Comparison of ENCODE assay signal across 16 cellular contexts in genomic region chr12:48075833-48076232, GRCh38. TPM values are rescaled to one million over a fixed set of nuclear protein-coding genes. Genes with fewer than 3 reads are reported as not detected.
DNase-seq lines count a peak whose midpoint lies in the region; ATAC-seq lines count a peak whose summit lies in the region.
"Had no signal": no experiment of that assay in that cellular context is flagged by ENCODE, and none has a peak within 500 bp of the region (broad histone marks: within the 10 kb centered on the region; RNA-seq: fewer than 3 reads in every experiment).

No MANE protein-coding gene starts in this region.

- intact Hi-C loops in left ventricle myocardium superior (cut with micrococcal nuclease), result no loop called here
- intact Hi-C loops in right cardiac atrium (cut with DNase I), result no loop called here

- no peak overlapping the region for H3K4me3 Mint-ChIP-seq in activated naive CD4-positive, alpha-beta T cell treated with anti-CD3 and anti-CD28 coated beads, Interleukin-2, amount 50 U/mL, for 24 hours
- H3K4me3 Mint-ChIP-seq in activated CD8-positive, alpha-beta memory T cell treated with anti-CD3 and anti-CD28 coated beads, Interleukin-2, amount 10 ng/mL, durations not matched to agents 7 days and 5 days, result no peak overlapping the region
- H3K4me3 Mint-ChIP-seq: CD8-positive, alpha-beta memory T cell had no signal

- H3K27ac Mint-ChIP-seq in activated naive CD4-positive, alpha-beta T cell treated with anti-CD3 and anti-CD28 coated beads, Interleukin-2, amount 50 U/mL, for 24 hours, result peak overlapping the region; percentile 3
- H3K27ac Mint-ChIP-seq in activated CD8-positive, alpha-beta memory T cell treated with anti-CD3 and anti-CD28 coated beads, Interleukin-2, amount 10 ng/mL, durations not matched to agents 7 days and 5 days, result no peak overlapping the region

- 47% methylated on average over 1 of the region's 1 CpG for WGBS in right cardiac atrium

- peaks cover 18% of the 10 kb centered on the region for H3K36me3 Mint-ChIP-seq in activated naive CD4-positive, alpha-beta T cell treated with anti-CD3 and anti-CD28 coated beads, Interleukin-2, amount 50 U/mL, for 24 hours
- H3K36me3 Mint-ChIP-seq in activated CD8-positive, alpha-beta memory T cell treated with anti-CD3 and anti-CD28 coated beads, Interleukin-2, amount 10 ng/mL, durations not matched to agents 7 days and 5 days, result peaks cover 45% of the 10 kb centered on the region

- H3K4me1 ChIP-seq in right cardiac atrium (ENCODE audit: control insufficient read depth, insufficient read depth, low read length), result no peaks in the 10 kb centered on the region
- H3K4me1 ChIP-seq: BLaER1, Caco-2, HAP-1 had no signal

- no peaks in the 10 kb centered on the region for H3K4me1 Mint-ChIP-seq in activated naive CD4-positive, alpha-beta T cell treated with anti-CD3 and anti-CD28 coated beads, Interleukin-2, amount 50 U/mL, for 24 hours
- H3K4me1 Mint-ChIP-seq in activated CD8-positive, alpha-beta memory T cell treated with anti-CD3 and anti-CD28 coated beads, Interleukin-2, amount 10 ng/mL, durations not matched to agents 7 days and 5 days, result no peaks in the 10 kb centered on the region
- H3K4me1 Mint-ChIP-seq: CD8-positive, alpha-beta memory T cell had no signal

- no peaks in the 10 kb centered on the region for H3K27me3 ChIP-seq in right cardiac atrium (ENCODE audit: control insufficient read depth, insufficient read depth)
- H3K27me3 ChIP-seq: BLaER1 had no signal

- no peak for DNase-seq in activated naive CD4-positive, alpha-beta T cell treated with Interleukin-2 at 50 U/mL for 16 hours
- DNase-seq in left ventricle myocardium superior, result no peak
- no peak for DNase-seq in right cardiac atrium
- DNase-seq in myocyte (ENCODE audit: low read depth), result peak; percentile 13
- no peak for DNase-seq in NCI-H446 treated with DMSO at 0.1 percent for 48 hours (lab: John Stamatoyannopoulos, UW)
- no peak for DNase-seq in activated CD8-positive, alpha-beta memory T cell treated with anti-CD3 and anti-CD28 coated beads, Interleukin-2, amount 10 ng/mL, durations not matched to agents 7 days and 5 days
- DNase-seq: 8988T; AML-193; Caco-2; CD8-positive, alpha-beta memory T cell; DND-41; GF-D8 had no signal

- H3K4me3 ChIP-seq in right cardiac atrium (ENCODE audit: low read length), result no peak overlapping the region
- H3K4me3 ChIP-seq: BLaER1, HAP-1 had no signal

- no peaks in the 10 kb centered on the region for H3K27me3 Mint-ChIP-seq in activated naive CD4-positive, alpha-beta T cell treated with anti-CD3 and anti-CD28 coated beads, Interleukin-2, amount 50 U/mL, for 24 hours
- no peaks in the 10 kb centered on the region for H3K27me3 Mint-ChIP-seq in activated CD8-positive, alpha-beta memory T cell treated with anti-CD3 and anti-CD28 coated beads, Interleukin-2, amount 10 ng/mL, durations not matched to agents 7 days and 5 days
- H3K27me3 Mint-ChIP-seq: CD8-positive, alpha-beta memory T cell had no signal

- peak; percentile 87 for ATAC-seq in left ventricle myocardium superior
- no peak for ATAC-seq in right cardiac atrium
- ATAC-seq in activated CD8-positive, alpha-beta memory T cell treated with anti-CD3 and anti-CD28 coated beads, Interleukin-2, amount 10 ng/mL, durations not matched to agents 7 days and 5 days, result no peak

- no peaks in the 10 kb centered on the region for H3K9me3 ChIP-seq in right cardiac atrium (ENCODE audit: control insufficient read depth, low read length)
- H3K9me3 ChIP-seq: HAP-1 had no signal

- no peak overlapping the region for H3K27ac ChIP-seq in right cardiac atrium (ENCODE audit: low read length)
- H3K27ac ChIP-seq: BLaER1, HL-60 had no signal

- no peaks in the 10 kb centered on the region for H3K9me3 Mint-ChIP-seq in activated naive CD4-positive, alpha-beta T cell treated with anti-CD3 and anti-CD28 coated beads, Interleukin-2, amount 50 U/mL, for 24 hours
- H3K9me3 Mint-ChIP-seq in activated CD8-positive, alpha-beta memory T cell treated with anti-CD3 and anti-CD28 coated beads, Interleukin-2, amount 10 ng/mL, durations not matched to agents 7 days and 5 days (ENCODE audit: low read depth), result no peaks in the 10 kb centered on the region
- H3K9me3 Mint-ChIP-seq: CD8-positive, alpha-beta memory T cell had no signal

- CTCF ChIA-PET in activated CD8-positive, alpha-beta memory T cell treated with anti-CD3 and anti-CD28 coated beads, Interleukin-2, amount 10 ng/mL, durations not matched to agents 7 days and 5 days (lab: Charles Lee), result no interaction called here

RNA-seq across cellular contexts. Expression of gene SENP1, which starts 30.0 kb away (rescaled TPM):
- total RNA-seq in left ventricle myocardium superior, result 7.6 TPM
- 10 to 100 TPM in 1 of 4 donors, 1 to 10 TPM in 3; 7.7 to 12.8 (median 9.0) TPM for total RNA-seq in right cardiac atrium
- polyA plus RNA-seq in right cardiac atrium, result 2.8 TPM
- 10.9 and 14.0 TPM in 2 replicates for total RNA-seq in myocyte
- polyA plus RNA-seq in myocyte (2012), result 4.2 TPM
- 10 to 100 TPM; 41.3 to 54.8 TPM for total RNA-seq in activated CD8-positive, alpha-beta memory T cell treated with anti-CD3 and anti-CD28 coated beads, Interleukin-2, amount 10 ng/mL, durations not matched to agents 7 days and 5 days

RNA-seq across cellular contexts. Expression of gene PFKM, which starts 43.3 kb away (rescaled TPM):
- 703 TPM for total RNA-seq in left ventricle myocardium superior
- 100 to 1,000 TPM; 322 to 429 (median 358) TPM for total RNA-seq in right cardiac atrium
- 204 TPM for polyA plus RNA-seq in right cardiac atrium
- 134 and 137 TPM in 2 replicates for total RNA-seq in myocyte
- polyA plus RNA-seq in myocyte (2012), result 102 TPM
- 10 to 100 TPM; 25.0 to 28.3 TPM for total RNA-seq in activated CD8-positive, alpha-beta memory T cell treated with anti-CD3 and anti-CD28 coated beads, Interleukin-2, amount 10 ng/mL, durations not matched to agents 7 days and 5 days
